1 cellular context compared by ENCODE assay signal in the genomic region with DNA sequence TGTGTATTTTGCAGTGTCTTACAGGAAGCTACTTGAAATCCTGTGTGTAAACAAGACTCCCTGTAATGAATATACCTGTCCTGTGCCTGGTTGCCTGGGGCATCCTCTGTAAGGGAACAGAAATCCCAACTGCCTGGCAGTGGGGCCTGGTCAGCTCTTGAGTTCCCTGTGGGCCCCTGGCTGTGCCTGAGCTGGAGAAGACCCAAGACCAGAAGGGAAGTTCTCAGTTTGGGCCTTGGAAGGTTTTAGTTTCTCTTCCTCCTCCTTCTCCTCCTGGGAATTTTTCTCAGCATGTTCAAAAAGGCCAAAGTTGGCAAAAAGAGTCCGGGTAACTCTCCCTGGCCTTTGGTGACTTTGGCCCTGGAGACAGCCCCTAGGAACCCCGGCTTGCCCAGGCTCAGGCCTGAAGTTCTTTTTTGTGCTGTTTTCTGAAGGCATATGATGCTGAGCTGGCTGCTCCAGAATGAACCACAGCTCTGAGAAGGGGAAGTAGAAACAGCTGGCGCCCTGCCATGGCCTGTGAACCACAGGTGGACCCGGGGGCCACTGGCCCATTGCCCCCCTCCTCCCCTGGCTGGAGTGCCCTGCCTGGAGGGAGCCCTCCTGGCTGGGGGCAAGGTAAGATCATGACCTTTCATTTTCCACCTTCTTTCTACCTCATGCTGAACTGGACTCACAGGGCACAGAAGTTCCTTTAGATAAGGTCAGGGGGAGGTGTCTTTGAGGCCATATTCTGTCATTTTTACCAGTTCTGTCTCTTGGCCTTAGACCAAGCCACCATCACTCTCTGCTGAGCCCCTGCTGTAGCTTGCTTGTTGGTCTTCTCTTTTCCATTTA.
TF ChIP-seq lines count a peak whose summit lies in the region.

No MANE protein-coding gene starts in this region.

TF ChIP-seq in K562, 482 proteins besides CTCF, POLR2A, EP300 and RAD21 (continues in another document):
- TF ChIP-seq FIP1L1 (IDR thresholded peaks at IDR 0.05; ENCODE audit: low read depth, low read length, poor library complexity, severe bottlenecking) = no peak
- TF ChIP-seq ZEB2 (IDR thresholded peaks at IDR 0.05) = peak; percentile 68; the same call in 1 of the 2 replicates
- peak; percentile 82 for TF ChIP-seq DPF2 (IDR thresholded peaks at IDR 0.05)
- no peak for TF ChIP-seq YBX1 (IDR thresholded peaks at IDR 0.05)
- TF ChIP-seq EHMT2 (IDR thresholded peaks at IDR 0.05) = 0 out of 2 replicates have a peak, but pooled peaks have one; percentile 12
- TF ChIP-seq CTBP1 (IDR thresholded peaks at IDR 0.05; ENCODE audit: borderline replicate concordance) = peak; percentile 39; the same call in 1 of the 2 replicates
- peak; percentile 68; the same call in 1 of the 2 replicates for TF ChIP-seq TFAP4 (CRISPR knock-in tag; IDR thresholded peaks at IDR 0.05; ENCODE audit: borderline replicate concordance)
- peak; percentile 70 for TF ChIP-seq CBFA2T2 (conservative IDR thresholded peaks at IDR 0.05)
- TF ChIP-seq, protein P1, sequence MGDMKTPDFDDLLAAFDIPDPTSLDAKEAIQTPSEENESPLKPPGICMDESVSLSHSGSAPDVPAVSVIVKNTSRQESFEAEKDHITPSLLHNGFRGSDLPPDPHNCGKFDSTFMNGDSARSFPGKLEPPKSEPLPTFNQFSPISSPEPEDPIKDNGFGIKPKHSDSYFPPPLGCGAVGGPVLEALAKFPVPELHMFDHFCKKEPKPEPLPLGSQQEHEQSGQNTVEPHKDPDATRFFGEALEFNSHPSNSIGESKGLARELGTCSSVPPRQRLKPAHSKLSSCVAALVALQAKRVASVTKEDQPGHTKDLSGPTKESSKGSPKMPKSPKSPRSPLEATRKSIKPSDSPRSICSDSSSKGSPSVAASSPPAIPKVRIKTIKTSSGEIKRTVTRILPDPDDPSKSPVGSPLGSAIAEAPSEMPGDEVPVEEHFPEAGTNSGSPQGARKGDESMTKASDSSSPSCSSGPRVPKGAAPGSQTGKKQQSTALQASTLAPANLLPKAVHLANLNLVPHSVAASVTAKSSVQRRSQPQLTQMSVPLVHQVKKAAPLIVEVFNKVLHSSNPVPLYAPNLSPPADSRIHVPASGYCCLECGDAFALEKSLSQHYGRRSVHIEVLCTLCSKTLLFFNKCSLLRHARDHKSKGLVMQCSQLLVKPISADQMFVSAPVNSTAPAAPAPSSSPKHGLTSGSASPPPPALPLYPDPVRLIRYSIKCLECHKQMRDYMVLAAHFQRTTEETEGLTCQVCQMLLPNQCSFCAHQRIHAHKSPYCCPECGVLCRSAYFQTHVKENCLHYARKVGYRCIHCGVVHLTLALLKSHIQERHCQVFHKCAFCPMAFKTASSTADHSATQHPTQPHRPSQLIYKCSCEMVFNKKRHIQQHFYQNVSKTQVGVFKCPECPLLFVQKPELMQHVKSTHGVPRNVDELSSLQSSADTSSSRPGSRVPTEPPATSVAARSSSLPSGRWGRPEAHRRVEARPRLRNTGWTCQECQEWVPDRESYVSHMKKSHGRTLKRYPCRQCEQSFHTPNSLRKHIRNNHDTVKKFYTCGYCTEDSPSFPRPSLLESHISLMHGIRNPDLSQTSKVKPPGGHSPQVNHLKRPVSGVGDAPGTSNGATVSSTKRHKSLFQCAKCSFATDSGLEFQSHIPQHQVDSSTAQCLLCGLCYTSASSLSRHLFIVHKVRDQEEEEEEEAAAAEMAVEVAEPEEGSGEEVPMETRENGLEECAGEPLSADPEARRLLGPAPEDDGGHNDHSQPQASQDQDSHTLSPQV (IDR thresholded peaks at IDR 0.05) = peak; percentile 63; the same call in 1 of the 2 replicates
- 0 out of 2 replicates have a peak, but pooled peaks have one; percentile 17 for TF ChIP-seq SOX6 (IDR thresholded peaks at IDR 0.05)
- TF ChIP-seq, protein P2, sequence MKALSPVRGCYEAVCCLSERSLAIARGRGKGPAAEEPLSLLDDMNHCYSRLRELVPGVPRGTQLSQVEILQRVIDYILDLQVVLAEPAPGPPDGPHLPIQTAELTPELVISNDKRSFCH (CRISPR knock-in tag; IDR thresholded peaks at IDR 0.05) = no peak
- TF ChIP-seq, protein P2 (tag; IDR thresholded peaks at IDR 0.05) = peak; percentile 69; the same call in 1 of the 2 replicates
- TF ChIP-seq, protein P3, sequence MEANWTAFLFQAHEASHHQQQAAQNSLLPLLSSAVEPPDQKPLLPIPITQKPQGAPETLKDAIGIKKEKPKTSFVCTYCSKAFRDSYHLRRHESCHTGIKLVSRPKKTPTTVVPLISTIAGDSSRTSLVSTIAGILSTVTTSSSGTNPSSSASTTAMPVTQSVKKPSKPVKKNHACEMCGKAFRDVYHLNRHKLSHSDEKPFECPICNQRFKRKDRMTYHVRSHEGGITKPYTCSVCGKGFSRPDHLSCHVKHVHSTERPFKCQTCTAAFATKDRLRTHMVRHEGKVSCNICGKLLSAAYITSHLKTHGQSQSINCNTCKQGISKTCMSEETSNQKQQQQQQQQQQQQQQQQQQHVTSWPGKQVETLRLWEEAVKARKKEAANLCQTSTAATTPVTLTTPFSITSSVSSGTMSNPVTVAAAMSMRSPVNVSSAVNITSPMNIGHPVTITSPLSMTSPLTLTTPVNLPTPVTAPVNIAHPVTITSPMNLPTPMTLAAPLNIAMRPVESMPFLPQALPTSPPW (CRISPR knock-in tag; IDR thresholded peaks at IDR 0.05) = peak; percentile 77
- no peak for TF ChIP-seq ZFX (CRISPR knock-in tag; IDR thresholded peaks at IDR 0.05)
- TF ChIP-seq HNRNPK (IDR thresholded peaks at IDR 0.05; ENCODE audit: low read depth, low read length, poor library complexity, severe bottlenecking) = no peak
- TF ChIP-seq ZNF655 (CRISPR knock-in tag; IDR thresholded peaks at IDR 0.05) = no peak
- no peak for TF ChIP-seq RBM17 (IDR thresholded peaks at IDR 0.05; ENCODE audit: borderline replicate concordance, low read depth, low read length)
- TF ChIP-seq TRIM24 (IDR thresholded peaks at IDR 0.05) = peak; percentile 42 to 66; a peak in 2 of 4 replicates
- TF ChIP-seq ESRRA (IDR thresholded peaks at IDR 0.05; ENCODE audit: borderline replicate concordance, low read depth) = peak; percentile 40; the same call in 1 of the 2 replicates
- TF ChIP-seq HLTF (IDR thresholded peaks at IDR 0.05) = no peak
- peak; percentile 59; the same call in 1 of the 2 replicates for TF ChIP-seq TRIM28 (IDR thresholded peaks at IDR 0.05)
- peak; percentile 67; the same call in 1 of the 2 replicates for TF ChIP-seq ZBTB7A (IDR thresholded peaks at IDR 0.05; ENCODE audit: borderline replicate concordance, control insufficient read depth, low read depth, low read length)
- TF ChIP-seq MTA2 (IDR thresholded peaks at IDR 0.05; ENCODE audit: low read depth) = 0 out of 2 replicates have a peak, but pooled peaks have one; percentile 38
- TF ChIP-seq, protein P4, sequence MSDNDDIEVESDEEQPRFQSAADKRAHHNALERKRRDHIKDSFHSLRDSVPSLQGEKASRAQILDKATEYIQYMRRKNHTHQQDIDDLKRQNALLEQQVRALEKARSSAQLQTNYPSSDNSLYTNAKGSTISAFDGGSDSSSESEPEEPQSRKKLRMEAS (CRISPR knock-in tag; IDR thresholded peaks at IDR 0.05) = 0 out of 2 replicates have a peak, but pooled peaks have one; percentile 41
- TF ChIP-seq DDX20 (tag; IDR thresholded peaks at IDR 0.05; ENCODE audit: low read depth) = no peak
- peak; percentile 51 for TF ChIP-seq TEAD4 (IDR thresholded peaks at IDR 0.05; ENCODE audit: low read length)
- TF ChIP-seq TEAD4 (CRISPR knock-in tag; IDR thresholded peaks at IDR 0.05; ENCODE audit: borderline replicate concordance) = no peak
- peak; percentile 81 for TF ChIP-seq ARID1B (IDR thresholded peaks at IDR 0.05)
- TF ChIP-seq PRDM10 (IDR thresholded peaks at IDR 0.05; ENCODE audit: partially characterized antibody) = peak; percentile 89
- TF ChIP-seq CBX1 (IDR thresholded peaks at IDR 0.05; ENCODE audit: low read depth) = peak; percentile 91; the same call in 1 of the 2 replicates
- peak; percentile 47; the same call in 1 of the 2 replicates for TF ChIP-seq POLR2AphosphoS5 (IDR thresholded peaks at IDR 0.05; ENCODE audit: control insufficient read depth, insufficient read depth, low read depth, low read length)
- peak; percentile 8 for TF ChIP-seq MEIS2 (IDR thresholded peaks at IDR 0.05; ENCODE audit: partially characterized antibody)
- peak; percentile 74; the same call in 1 of the 2 replicates for TF ChIP-seq SMARCA4 (IDR thresholded peaks at IDR 0.05)
- no peak for TF ChIP-seq NR2C2 (CRISPR knock-in tag; IDR thresholded peaks at IDR 0.05)
- TF ChIP-seq NR2C2 (tag; IDR thresholded peaks at IDR 0.05) = peak; percentile 58
- TF ChIP-seq, protein P5, sequence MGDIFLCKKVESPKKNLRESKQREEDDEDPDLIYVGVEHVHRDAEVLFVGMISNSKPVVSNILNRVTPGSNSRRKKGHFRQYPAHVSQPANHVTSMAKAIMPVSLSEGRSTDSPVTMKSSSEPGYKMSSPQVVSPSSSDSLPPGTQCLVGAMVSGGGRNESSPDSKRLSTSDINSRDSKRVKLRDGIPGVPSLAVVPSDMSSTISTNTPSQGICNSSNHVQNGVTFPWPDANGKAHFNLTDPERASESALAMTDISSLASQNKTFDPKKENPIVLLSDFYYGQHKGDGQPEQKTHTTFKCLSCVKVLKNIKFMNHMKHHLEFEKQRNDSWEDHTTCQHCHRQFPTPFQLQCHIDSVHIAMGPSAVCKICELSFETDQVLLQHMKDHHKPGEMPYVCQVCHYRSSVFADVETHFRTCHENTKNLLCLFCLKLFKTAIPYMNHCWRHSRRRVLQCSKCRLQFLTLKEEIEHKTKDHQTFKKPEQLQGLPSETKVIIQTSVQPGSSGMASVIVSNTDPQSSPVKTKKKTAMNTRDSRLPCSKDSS (IDR thresholded peaks at IDR 0.05; ENCODE audit: low read depth, partially characterized antibody) = peak; percentile 22
- TF ChIP-seq NRF1 (conservative IDR thresholded peaks at IDR 0.05 in 1 of 2, IDR thresholded peaks at IDR 0.05 in 1 of 2) = no peak; a peak in 1 of 4 replicates
- peak; percentile 93 for TF ChIP-seq NFIC (IDR thresholded peaks at IDR 0.05)
- no peak for TF ChIP-seq CLOCK (CRISPR knock-in tag; IDR thresholded peaks at IDR 0.05; ENCODE audit: borderline replicate concordance)
- peak; percentile 90; the same call in 1 of the 2 replicates for TF ChIP-seq CBX5 (IDR thresholded peaks at IDR 0.05; ENCODE audit: borderline replicate concordance, low read depth)
- peak in 1 of 3 experiments; percentile 52 for TF ChIP-seq YY1 (IDR thresholded peaks at IDR 0.05; ENCODE audit: borderline replicate concordance in 1 of 3, control insufficient read depth in 1 of 3, extremely low read depth in 1 of 3, insufficient read depth in 3 of 3, insufficient read length in 1 of 3, insufficient replicate concordance in 2 of 3, low read depth in 1 of 3, low read length in 2 of 3)
- peak; percentile 61 for TF ChIP-seq TAL1 (IDR thresholded peaks at IDR 0.05)
- TF ChIP-seq CREBBP (IDR thresholded peaks at IDR 0.05; ENCODE audit: low read depth, low read length) = no peak
